ENCODE assay signal across 8 cellular contexts in genomic region chr17:61139219-61139618, GRCh38.
DNase-seq lines count a peak whose midpoint lies in the region; ATAC-seq and TF ChIP-seq lines count a peak whose summit lies in the region.

No MANE protein-coding gene starts in this region.

- 0 out of 2 replicates have a peak overlapping the region, but pooled peaks have one; percentile 4 for H3K9ac ChIP-seq in OCI-LY3 (ENCODE audit: low read length)

- H3K27me3 Mint-ChIP-seq in activated T-helper 1 cell treated with anti-CD3 and anti-CD28 coated beads, Interleukin-12 subunit alpha, Interleukin-12 subunit beta, Interleukin-2, Interleukin-4 antibody, amounts not matched to agents 30 ng/mL and 10 ng/mL and 1 ng/mL, durations not matched to agents 14 hours and 24 hours and 36 hours (ENCODE audit: insufficient read depth), result no peaks in the 10 kb centered on the region

- TF ChIP-seq CTCF in OCI-LY3 (IDR thresholded peaks at IDR 0.05; ENCODE audit: low read depth, low read length), result no peak
- no peak for TF ChIP-seq CTCF in lower lobe of right lung (IDR thresholded peaks at IDR 0.05)

- H3K79me2 ChIP-seq in OCI-LY3 (ENCODE audit: low read length), result no peaks in the 10 kb centered on the region

- H3K9me3 ChIP-seq in OCI-LY3 (ENCODE audit: insufficient read depth, low read length), result no peaks in the 10 kb centered on the region
- H3K9me3 ChIP-seq in lower lobe of right lung, result no peaks in the 10 kb centered on the region

- H3K4me1 ChIP-seq in OCI-LY3 (ENCODE audit: low read length) (peaks cover 14% of the 10 kb centered on the region), lower lobe of right lung (peaks cover 15% of the 10 kb centered on the region)

- H3K9me3 Mint-ChIP-seq in activated T-helper 1 cell treated with anti-CD3 and anti-CD28 coated beads, Interleukin-12 subunit alpha, Interleukin-12 subunit beta, Interleukin-2, Interleukin-4 antibody, amounts not matched to agents 30 ng/mL and 10 ng/mL and 1 ng/mL, durations not matched to agents 14 hours and 24 hours and 36 hours, result no peaks in the 10 kb centered on the region

- H3K36me3 ChIP-seq in OCI-LY3 (replicated peaks; ENCODE audit: low read depth, low read length), result no peaks in the 10 kb centered on the region
- no peaks in the 10 kb centered on the region for H3K36me3 ChIP-seq in lower lobe of right lung

- H3K27me3 ChIP-seq in OCI-LY3 (ENCODE audit: low read depth, low read length), result no peaks in the 10 kb centered on the region
- H3K27me3 ChIP-seq in lower lobe of right lung (ENCODE audit: low read depth), result no peaks in the 10 kb centered on the region

- H3K27ac Mint-ChIP-seq in activated T-helper 1 cell treated with anti-CD3 and anti-CD28 coated beads, Interleukin-12 subunit alpha, Interleukin-12 subunit beta, Interleukin-2, Interleukin-4 antibody, amounts not matched to agents 30 ng/mL and 10 ng/mL and 1 ng/mL, durations not matched to agents 14 hours and 24 hours and 36 hours, result peak overlapping the region; percentile 20

- H3K4me3 Mint-ChIP-seq in activated T-helper 1 cell treated with anti-CD3 and anti-CD28 coated beads, Interleukin-12 subunit alpha, Interleukin-12 subunit beta, Interleukin-2, Interleukin-4 antibody, amounts not matched to agents 30 ng/mL and 10 ng/mL and 1 ng/mL, durations not matched to agents 14 hours and 24 hours and 36 hours, result peak overlapping the region; percentile 21

- peak; percentile 95 for ATAC-seq in GM18499 (IDR thresholded peaks at IDR 0.05; ENCODE audit: insufficient read depth, unreplicated experiment)
- peak; percentile 93 for ATAC-seq in HG02852 (IDR thresholded peaks at IDR 0.05; ENCODE audit: unreplicated experiment)
- peak; percentile 73 to 83 for ATAC-seq in lower lobe of right lung

- H3K4me1 Mint-ChIP-seq in activated T-helper 1 cell treated with anti-CD3 and anti-CD28 coated beads, Interleukin-12 subunit alpha, Interleukin-12 subunit beta, Interleukin-2, Interleukin-4 antibody, amounts not matched to agents 30 ng/mL and 10 ng/mL and 1 ng/mL, durations not matched to agents 14 hours and 24 hours and 36 hours (ENCODE audit: low read depth), result peaks cover 15% of the 10 kb centered on the region

- no peak overlapping the region for H2AFZ ChIP-seq in OCI-LY3 (ENCODE audit: low read depth, low read length)

- peak; percentile 52 for DNase-seq in activated T-helper 1 cell treated with anti-CD3 and anti-CD28 coated beads, Interleukin-12 subunit alpha, Interleukin-12 subunit beta, Interleukin-2, Interleukin-4 antibody, amounts not matched to agents 30 ng/mL and 10 ng/mL and 1 ng/mL, durations not matched to agents 14 hours and 24 hours and 36 hours (ENCODE audit: low spot score)
- DNase-seq in lower lobe of right lung, result no peak
- DNase-seq in SW 1271 (lab: John Stamatoyannopoulos, UW), result no peak
- no peak for DNase-seq in HuH-7 (ENCODE audit: low spot score)
- DNase-seq in NCI-H446 (lab: John Stamatoyannopoulos, UW), result no peak

- H3K36me3 Mint-ChIP-seq in activated T-helper 1 cell treated with anti-CD3 and anti-CD28 coated beads, Interleukin-12 subunit alpha, Interleukin-12 subunit beta, Interleukin-2, Interleukin-4 antibody, amounts not matched to agents 30 ng/mL and 10 ng/mL and 1 ng/mL, durations not matched to agents 14 hours and 24 hours and 36 hours (ENCODE audit: low read depth), result no peaks in the 10 kb centered on the region

- intact Hi-C loops in activated T-helper 1 cell treated with anti-CD3 and anti-CD28 coated beads, Interleukin-12 subunit alpha, Interleukin-12 subunit beta, Interleukin-2, Interleukin-4 antibody, amounts not matched to agents 30 ng/mL and 10 ng/mL and 1 ng/mL, durations not matched to agents 14 hours and 24 hours and 36 hours (cut with micrococcal nuclease), result loop anchor here (1.0 to 2.0 kb wide), 2 partner anchors 82 kb away; no protein-coding TSS in a partner anchor
- intact Hi-C loops in lower lobe of right lung (cut with DNase I), result no loop called here

- H4K20me1 ChIP-seq in OCI-LY3 (ENCODE audit: insufficient read depth, low read length), result no peaks in the 10 kb centered on the region

- peak overlapping the region; percentile 26 for H3K4me3 ChIP-seq in OCI-LY3 (ENCODE audit: low read length)
- no peak overlapping the region for H3K4me3 ChIP-seq in lower lobe of right lung

- peak overlapping the region; percentile 52 for H3K4me2 ChIP-seq in OCI-LY3 (ENCODE audit: low read length)

- H3K27ac ChIP-seq in OCI-LY3 (ENCODE audit: low read length) (no peak overlapping the region), lower lobe of right lung (no peak overlapping the region)
